In the genomic region with DNA sequence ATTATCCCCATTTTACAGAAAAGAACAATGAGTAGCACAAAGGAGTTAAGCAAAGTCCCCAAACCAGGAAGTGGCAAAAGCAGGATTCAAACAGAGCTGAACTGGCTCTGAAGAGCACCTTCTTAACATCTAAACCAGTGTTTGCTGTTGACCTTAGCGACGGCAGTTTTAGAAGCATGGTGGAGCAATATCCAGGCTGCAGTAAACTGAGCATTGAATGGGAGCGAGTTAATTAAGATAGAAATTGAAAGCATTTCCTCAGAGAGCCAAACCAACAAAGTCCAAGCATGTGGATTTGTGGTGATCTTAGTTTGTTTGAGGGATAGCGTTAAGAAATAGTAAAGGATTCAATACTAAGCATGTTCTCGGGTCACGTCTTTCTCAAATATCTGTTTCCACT, we compare ENCODE assay signal across 30 cellular contexts.
"Had no signal": no experiment of that assay in that cellular context is flagged by ENCODE, and none has a peak within 500 bp of the region (broad histone marks: within the 10 kb centered on the region; RNA-seq: fewer than 3 reads in every experiment).

No MANE protein-coding gene starts in this region.

- H3K9me3 Mint-ChIP-seq: activated CD4-positive, alpha-beta memory T cell treated with anti-CD3 and anti-CD28 coated beads for 36 hours; activated naive CD4-positive, alpha-beta T cell treated with anti-CD3 and anti-CD28 coated beads, Interleukin-2, amount 10 ng/mL, durations not matched to agents 7 days and 5 days; activated T-cell treated with anti-CD3 and anti-CD28 coated beads, Interleukin-2, amount 50 U/mL, for 24 hours; naive thymus-derived CD4-positive, alpha-beta T cell; stimulated activated memory B cell treated with anti-CD40 and anti-IgM and Interleukin-4, amounts not matched to agents 10 μg/mL and 1 μg/mL and 100 μg/mL, for 72 hours; stimulated activated naive CD8-positive, alpha-beta T cell treated with anti-CD3 and anti-CD28 coated beads, Interleukin-15, amount 100 ng/mL, for 72 hours; T-helper 2 cell treated with Interferon-gamma antibody and Interleukin-4, amounts not matched to agents 5 μg/mL and 100 μg/mL, for 36 hours had no signal

- H3K4me2 ChIP-seq: smooth muscle cell had no signal

- H3K79me2 ChIP-seq: parathyroid adenoma had no signal

- H3K4me3 ChIP-seq: ascending aorta, coronary artery, dorsolateral prefrontal cortex, psoas muscle, smooth muscle cell, thyroid gland, upper lobe of left lung, vagina had no signal

- H3K27me3 ChIP-seq: ascending aorta, dorsolateral prefrontal cortex, thyroid gland, upper lobe of left lung, vagina had no signal

- H3K27me3 Mint-ChIP-seq: activated CD4-positive, alpha-beta memory T cell treated with anti-CD3 and anti-CD28 coated beads for 36 hours; activated naive CD8-positive, alpha-beta T cell treated with anti-CD3 and anti-CD28 coated beads, Interleukin-2, amount 10 ng/mL, durations not matched to agents 7 days and 5 days; activated T-cell treated with anti-CD3 and anti-CD28 coated beads, Interleukin-2, amount 50 U/mL, for 24 hours; stimulated activated memory B cell treated with anti-CD40 and anti-IgM and Interleukin-4, amounts not matched to agents 10 μg/mL and 1 μg/mL and 100 μg/mL, for 72 hours had no signal

- H3K27ac Mint-ChIP-seq: activated CD4-positive, alpha-beta memory T cell treated with anti-CD3 and anti-CD28 coated beads for 36 hours; activated naive CD4-positive, alpha-beta T cell treated with anti-CD3 and anti-CD28 coated beads, Interleukin-2, amount 10 ng/mL, durations not matched to agents 7 days and 5 days; activated naive CD8-positive, alpha-beta T cell treated with anti-CD3 and anti-CD28 coated beads, Interleukin-2, amount 10 ng/mL, durations not matched to agents 7 days and 5 days; activated T-cell treated with anti-CD3 and anti-CD28 coated beads, Interleukin-2, amount 50 U/mL, for 24 hours; brain; naive thymus-derived CD4-positive, alpha-beta T cell; stimulated activated memory B cell treated with anti-CD40 and anti-IgM and Interleukin-4, amounts not matched to agents 10 μg/mL and 1 μg/mL and 100 μg/mL, for 72 hours; stimulated activated naive CD8-positive, alpha-beta T cell treated with anti-CD3 and anti-CD28 coated beads, Interleukin-15, amount 100 ng/mL, for 72 hours; T-helper 2 cell treated with Interferon-gamma antibody and Interleukin-4, amounts not matched to agents 5 μg/mL and 100 μg/mL, for 36 hours had no signal

- H3K27ac ChIP-seq: ascending aorta, coronary artery, dorsolateral prefrontal cortex, parathyroid adenoma, psoas muscle, thyroid gland, upper lobe of left lung, vagina had no signal

- DNase-seq: activated CD4-positive, alpha-beta memory T cell treated with anti-CD3 and anti-CD28 coated beads for 36 hours; activated CD4-positive, alpha-beta T cell treated with anti-CD3 and anti-CD28 coated beads for 48 hours; activated CD8-positive, alpha-beta memory T cell treated with anti-CD3 and anti-CD28 coated beads, Interleukin-2, amount 50 U/mL, for 4 hours; activated gamma-delta T cell; activated naive CD4-positive, alpha-beta T cell treated with anti-CD3 and anti-CD28 coated beads, Interleukin-2, amount 10 ng/mL, durations not matched to agents 7 days and 5 days; activated naive CD8-positive, alpha-beta T cell treated with anti-CD3 and anti-CD28 coated beads, Interleukin-2, amount 10 ng/mL, durations not matched to agents 7 days and 5 days; activated T-cell treated with anti-CD3 and anti-CD28 coated beads, Interleukin-2, amount 50 U/mL, for 24 hours; dorsolateral prefrontal cortex; effector memory CD4-positive, alpha-beta T cell; head of caudate nucleus; hypothalamus; left ventricle myocardium superior; midbrain; naive thymus-derived CD4-positive, alpha-beta T cell; psoas muscle; stimulated activated CD4-positive, alpha-beta T cell treated with anti-CD3 and anti-CD28 coated beads, Interleukin-1b, Interleukin-23, amount 100 ng/mL, for 48 hours; stimulated activated CD4-positive, alpha-beta T cell treated with anti-CD3 and anti-CD28 coated beads, Interleukin-4, amount 100 ng/mL, for 4 hours; stimulated activated CD8-positive, alpha-beta memory T cell treated with anti-CD3 and anti-CD28 coated beads, Interleukin-4, amount 100 ng/mL, for 48 hours; stimulated activated naive CD8-positive, alpha-beta T cell treated with anti-CD3 and anti-CD28 coated beads, Interleukin-15, amount 100 ng/mL, for 72 hours; T-helper 1 cell; thyroid gland; upper lobe of left lung had no signal

- H2AFZ ChIP-seq: parathyroid adenoma had no signal

- H3K4me1 ChIP-seq: ascending aorta, parathyroid adenoma, psoas muscle, thyroid gland, upper lobe of left lung, vagina had no signal

- H3K36me3 ChIP-seq: ascending aorta, thyroid gland, upper lobe of left lung, vagina had no signal

- H3K4me1 Mint-ChIP-seq: brain; stimulated activated memory B cell treated with anti-CD40 and anti-IgM and Interleukin-4, amounts not matched to agents 10 μg/mL and 1 μg/mL and 100 μg/mL, for 72 hours had no signal

- H3K4me3 Mint-ChIP-seq: activated CD4-positive, alpha-beta memory T cell treated with anti-CD3 and anti-CD28 coated beads for 36 hours; activated naive CD4-positive, alpha-beta T cell treated with anti-CD3 and anti-CD28 coated beads, Interleukin-2, amount 10 ng/mL, durations not matched to agents 7 days and 5 days; activated naive CD8-positive, alpha-beta T cell treated with anti-CD3 and anti-CD28 coated beads, Interleukin-2, amount 10 ng/mL, durations not matched to agents 7 days and 5 days; activated T-cell treated with anti-CD3 and anti-CD28 coated beads, Interleukin-2, amount 50 U/mL, for 24 hours; brain; naive thymus-derived CD4-positive, alpha-beta T cell; stimulated activated memory B cell treated with anti-CD40 and anti-IgM and Interleukin-4, amounts not matched to agents 10 μg/mL and 1 μg/mL and 100 μg/mL, for 72 hours; stimulated activated naive CD8-positive, alpha-beta T cell treated with anti-CD3 and anti-CD28 coated beads, Interleukin-15, amount 100 ng/mL, for 72 hours; T-helper 2 cell treated with Interferon-gamma antibody and Interleukin-4, amounts not matched to agents 5 μg/mL and 100 μg/mL, for 36 hours had no signal

- ATAC-seq: left ventricle myocardium superior; naive thymus-derived CD4-positive, alpha-beta T cell; psoas muscle; stimulated activated memory B cell treated with anti-CD40 and anti-IgM and Interleukin-4, amounts not matched to agents 10 μg/mL and 1 μg/mL and 100 μg/mL, for 72 hours; stimulated activated naive CD8-positive, alpha-beta T cell treated with anti-CD3 and anti-CD28 coated beads, Interleukin-15, amount 100 ng/mL, for 72 hours had no signal

- H3K36me3 Mint-ChIP-seq: activated CD4-positive, alpha-beta memory T cell treated with anti-CD3 and anti-CD28 coated beads for 36 hours; activated naive CD4-positive, alpha-beta T cell treated with anti-CD3 and anti-CD28 coated beads, Interleukin-2, amount 10 ng/mL, durations not matched to agents 7 days and 5 days; activated naive CD8-positive, alpha-beta T cell treated with anti-CD3 and anti-CD28 coated beads, Interleukin-2, amount 10 ng/mL, durations not matched to agents 7 days and 5 days; brain; stimulated activated memory B cell treated with anti-CD40 and anti-IgM and Interleukin-4, amounts not matched to agents 10 μg/mL and 1 μg/mL and 100 μg/mL, for 72 hours had no signal

- H3K9me3 ChIP-seq: ascending aorta, psoas muscle, thyroid gland, upper lobe of left lung, vagina had no signal
